ENCODE assay signal across 25 cellular contexts in the genomic region with DNA sequence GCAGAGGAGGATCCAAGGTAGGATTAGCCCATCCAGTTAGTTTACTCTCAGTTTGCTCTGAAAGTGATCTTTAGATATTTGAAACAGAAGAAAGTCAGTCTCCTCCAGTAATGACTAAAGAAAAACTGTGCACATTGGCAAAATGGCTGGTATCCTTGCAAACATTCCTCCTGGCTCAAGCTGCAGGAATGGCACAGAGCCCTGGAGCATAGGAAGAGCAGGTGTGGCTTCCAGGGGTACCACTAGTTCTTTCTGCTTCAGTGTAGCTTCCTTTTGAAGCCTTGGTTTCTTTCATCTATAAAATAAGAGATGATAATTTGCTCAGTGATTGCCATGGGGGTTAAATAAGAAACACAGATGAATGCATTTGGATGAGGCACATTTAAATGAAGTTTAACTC.
DNase-seq lines count a peak whose midpoint lies in the region; ATAC-seq, FAIRE-seq and TF ChIP-seq lines count a peak whose summit lies in the region.
"Had no signal": no experiment of that assay in that cellular context is flagged by ENCODE, and none has a peak within 500 bp of the region (broad histone marks: within the 10 kb centered on the region; RNA-seq: fewer than 3 reads in every experiment).

No MANE protein-coding gene starts in this region.

- no peaks in the 10 kb centered on the region for H4K20me1 ChIP-seq in IMR-90 (ENCODE audit: insufficient read depth, low read length)
- H4K20me1 ChIP-seq in mammary epithelial cell (ENCODE audit: insufficient read depth, low read length): no peaks in the 10 kb centered on the region
- H4K20me1 ChIP-seq in keratinocyte (ENCODE audit: control insufficient read depth, extremely low read depth, insufficient read depth, low read length): no peaks in the 10 kb centered on the region

- no peak overlapping the region for H4K8ac ChIP-seq in IMR-90 (ENCODE audit: low read depth in 2 of 2, low read length in 2 of 2)

- POLR2A ChIA-PET in A549 (lab: Yijun Ruan, JAX): no interaction called here
- POLR2A ChIA-PET in IMR-90 (lab: Charles Lee; ENCODE audit: unreplicated experiment): no interaction called here

- no peak overlapping the region for H4K91ac ChIP-seq in IMR-90 (ENCODE audit: insufficient read depth, low read depth, low read length)

- ATAC-seq in A549: no peak
- ATAC-seq in IMR-90 (ENCODE audit: low read depth): no peak
- ATAC-seq in gastrocnemius medialis: no peak
- ATAC-seq in effector memory CD8-positive, alpha-beta T cell (replicated peaks): no peak
- ATAC-seq: PC-3 had no signal

- H2AFZ ChIP-seq in IMR-90 (replicated peaks; ENCODE audit: low read length, poor library complexity) (no peak overlapping the region), mammary epithelial cell (ENCODE audit: low read depth, low read length) (peak overlapping the region; percentile 32), keratinocyte (ENCODE audit: control insufficient read depth, low read length) (no peak overlapping the region)

- H3K4me1 ChIP-seq in A549: peaks cover 31% of the 10 kb centered on the region
- peaks cover 7% of the 10 kb centered on the region for H3K4me1 ChIP-seq in IMR-90 (ENCODE audit: control insufficient read depth, insufficient read depth, low read length)
- H3K4me1 ChIP-seq in mammary epithelial cell (ENCODE audit: insufficient read depth, low read length): peaks cover 60% of the 10 kb centered on the region
- H3K4me1 ChIP-seq in keratinocyte (ENCODE audit: control insufficient read depth, extremely low read depth, insufficient read depth, low read length): peaks cover 46% of the 10 kb centered on the region
- H3K4me1 ChIP-seq in gastrocnemius medialis: peaks cover 0 to 7% of the 10 kb centered on the region in 2 donors
- peaks cover 0 to 6% (median 2%) of the 10 kb centered on the region in 4 donors for H3K4me1 ChIP-seq in tibial artery
- H3K4me1 ChIP-seq: BE2C had no signal

- no peaks in the 10 kb centered on the region for H3K27me3 Mint-ChIP-seq in effector memory CD8-positive, alpha-beta T cell

- TF ChIP-seq POLR2A in A549 (IDR thresholded peaks at IDR 0.05; ENCODE audit: low read length) (no peak), IMR-90 (IDR thresholded peaks at IDR 0.05; ENCODE audit: low read depth, low read length) (no peak), gastrocnemius medialis (IDR thresholded peaks at IDR 0.05) (no peak)

- H3K9me1 ChIP-seq in IMR-90 (ENCODE audit: insufficient read depth, low read length) (peaks cover 10% of the 10 kb centered on the region; the same call in 1 of the 2 replicates), keratinocyte (ENCODE audit: control insufficient read depth, extremely low read depth, insufficient read depth, low read length) (no peaks in the 10 kb centered on the region)

- H3K79me2 ChIP-seq in mammary epithelial cell (ENCODE audit: insufficient read depth, low read length): no peaks in the 10 kb centered on the region
- no peaks in the 10 kb centered on the region for H3K79me2 ChIP-seq in keratinocyte (ENCODE audit: control insufficient read depth, insufficient read depth, low read length)

- H2AK9ac ChIP-seq in IMR-90 (replicated peaks; ENCODE audit: low read depth, low read length, poor library complexity): no peak overlapping the region

- no peak overlapping the region for H2AK5ac ChIP-seq in IMR-90 (ENCODE audit: low read depth, low read length)

- H3K4me2 ChIP-seq in A549 (peak overlapping the region; percentile 71; the same call in 1 of the 3 replicates), IMR-90 (ENCODE audit: low read depth, low read length) (no peak overlapping the region), mammary epithelial cell (ENCODE audit: insufficient read depth, low read depth, low read length) (no peak overlapping the region), keratinocyte (ENCODE audit: control insufficient read depth, extremely low read depth, insufficient read depth, low read depth, low read length) (peak overlapping the region; percentile 18)
- H3K4me2 ChIP-seq: KMS-11 had no signal

- H2BK15ac ChIP-seq in IMR-90 (ENCODE audit: low read depth, low read length): peak overlapping the region; percentile 57; the same call in 2 of the 3 replicates

- in situ Hi-C loops in IMR-90 (cut with MboI; ENCODE audit: low sequenced_read_pairs): no loop called here
- in situ Hi-C loops in mammary epithelial cell (cut with MboI; ENCODE audit: low sequenced_read_pairs in 2 of 2): no loop called here
- in situ Hi-C loops in gastrocnemius medialis (cut with MboI; ENCODE audit: low sequenced_read_pairs in 4 of 4): no loop called here

- intact Hi-C loops in IMR-90 (cut with micrococcal nuclease): loop anchor here (5.0 to 10.0 kb wide), 2 partner anchors 69 to 858 kb away; no protein-coding TSS in a partner anchor
- intact Hi-C loops in mammary epithelial cell (cut with micrococcal nuclease): loop anchor here (2.0 kb wide), 1 partner anchor 350 kb away; no protein-coding TSS in a partner anchor
- intact Hi-C loops in gastrocnemius medialis (cut with DNase I; ENCODE audit: low total_unique reads): no loop called here
- intact Hi-C loops in tibial artery (cut with DNase I; ENCODE audit: low total_unique reads): no loop called here

- H3K27me3 ChIP-seq in IMR-90 (ENCODE audit: control insufficient read depth, insufficient read depth, low read length): no peaks in the 10 kb centered on the region; the same call in 1 of the 2 replicates
- H3K27me3 ChIP-seq in mammary epithelial cell (ENCODE audit: insufficient read depth, low read length): no peaks in the 10 kb centered on the region
- H3K27me3 ChIP-seq in keratinocyte (ENCODE audit: control insufficient read depth, extremely low read depth, insufficient read depth, low read length): no peaks in the 10 kb centered on the region
- H3K27me3 ChIP-seq in gastrocnemius medialis: no peaks in the 10 kb centered on the region
- no peaks in the 10 kb centered on the region for H3K27me3 ChIP-seq in tibial artery
- H3K27me3 ChIP-seq: BE2C, SJSA1 had no signal

- H3K9me3 Mint-ChIP-seq in effector memory CD8-positive, alpha-beta T cell: peaks cover 7 to 10% of the 10 kb centered on the region in 2 donors

- no peak overlapping the region for H4K5ac ChIP-seq in IMR-90 (ENCODE audit: low read depth, low read length)

- no peak overlapping the region for H2BK20ac ChIP-seq in IMR-90 (ENCODE audit: low read depth, low read length)

- H3K36me3 Mint-ChIP-seq in effector memory CD8-positive, alpha-beta T cell (ENCODE audit: insufficient read depth): no peaks in the 10 kb centered on the region
- H3K36me3 Mint-ChIP-seq: CD14-positive monocyte, IgD-negative memory B cell had no signal

- H3K79me1 ChIP-seq in IMR-90 (ENCODE audit: low read depth in 1 of 2, low read length in 2 of 2): no peaks in the 10 kb centered on the region

- H3K4me3 ChIP-seq in A549: no peak overlapping the region
- H3K4me3 ChIP-seq in IMR-90 (ENCODE audit: insufficient read depth, low read depth, low read length): no peak overlapping the region
- no peak overlapping the region for H3K4me3 ChIP-seq in mammary epithelial cell (replicated peaks in 1 of 3; ENCODE audit: insufficient read depth in 1 of 3, low read depth in 2 of 3, low read length in 3 of 3)
- no peak overlapping the region for H3K4me3 ChIP-seq in keratinocyte (ENCODE audit: control insufficient read depth in 2 of 3, extremely low read depth in 1 of 3, insufficient read depth in 2 of 3, low read depth in 1 of 3, low read length in 3 of 3)
- no peak overlapping the region for H3K4me3 ChIP-seq in gastrocnemius medialis
- H3K4me3 ChIP-seq in tibial artery: no peak overlapping the region
- H3K4me3 ChIP-seq: SJSA1 had no signal

- H3K27ac ChIP-seq in A549 (peak overlapping the region in 1 of 2 experiments; percentile 69; a peak in 2 of 6 replicates), IMR-90 (ENCODE audit: insufficient read depth, low read length) (no peak overlapping the region), mammary epithelial cell (ENCODE audit: insufficient read depth, low read depth, low read length) (no peak overlapping the region), keratinocyte (ENCODE audit: control insufficient read depth, insufficient read depth, low read length) (no peak overlapping the region), gastrocnemius medialis (no peak overlapping the region), tibial artery (no peak overlapping the region)
- H3K27ac ChIP-seq: KMS-11, SJSA1 had no signal

- H3K9ac ChIP-seq in IMR-90 (ENCODE audit: low read depth, low read length) (no peak overlapping the region), mammary epithelial cell (ENCODE audit: insufficient read depth, low read length) (no peak overlapping the region), keratinocyte (ENCODE audit: control insufficient read depth, extremely low read depth, insufficient read depth, low read length) (no peak overlapping the region)
- H3K9ac ChIP-seq: KMS-11 had no signal

- H3K9me3 ChIP-seq in A549 (no peaks in the 10 kb centered on the region), IMR-90 (ENCODE audit: control insufficient read depth, insufficient read depth, low read length) (no peaks in the 10 kb centered on the region; the same call in 1 of the 2 replicates), mammary epithelial cell (replicated peaks; ENCODE audit: insufficient read depth, low read length) (no peaks in the 10 kb centered on the region), keratinocyte (ENCODE audit: control insufficient read depth, low read depth, low read length) (no peaks in the 10 kb centered on the region), gastrocnemius medialis (no peaks in the 10 kb centered on the region), tibial artery (no peaks in the 10 kb centered on the region)
- H3K9me3 ChIP-seq: BE2C, SJSA1 had no signal

- no peak for FAIRE-seq in A549 (lab: Jason Lieb, UNC)
- FAIRE-seq in keratinocyte (lab: Jason Lieb, UNC): peak; percentile 55
- FAIRE-seq: D721Med, H1 had no signal

- no peak overlapping the region for H3K14ac ChIP-seq in IMR-90 (replicated peaks; ENCODE audit: low read depth, low read length)

- no peak overlapping the region for H3K56ac ChIP-seq in IMR-90 (ENCODE audit: extremely low read depth, insufficient read depth, low read length)

- no peak for TF ChIP-seq EP300 in A549 (IDR thresholded peaks at IDR 0.05)

- H3K4ac ChIP-seq in IMR-90 (ENCODE audit: low read depth, low read length): 0 out of 2 replicates have a peak overlapping the region, but pooled peaks have one; percentile 14

- CTCF ChIA-PET in A549 (lab: Yijun Ruan, JAX) (interaction anchor here (1.4 kb wide), 1 partner anchor 241 kb away, joined by 4 read pairs; no protein-coding TSS in a partner anchor), IMR-90 (lab: Yijun Ruan, JAX) (no interaction called here), mammary epithelial cell (lab: Charles Lee; ENCODE audit: low non-redundant PET) (interaction anchor here (0.6 kb wide), 1 partner anchor 149 kb away, joined by 5 read pairs; no protein-coding TSS in a partner anchor)

- TF ChIP-seq RAD21 in A549 (conservative IDR thresholded peaks at IDR 0.05 in 1 of 2, IDR thresholded peaks at IDR 0.05 in 1 of 2) (no peak), IMR-90 (IDR thresholded peaks at IDR 0.05; ENCODE audit: low read length) (no peak)

- no peak overlapping the region for H2BK5ac ChIP-seq in IMR-90 (ENCODE audit: low read depth, low read length, poor library complexity, severe bottlenecking)

- H3K4me3 Mint-ChIP-seq in effector memory CD8-positive, alpha-beta T cell: no peak overlapping the region
- H3K4me3 Mint-ChIP-seq: CD14-positive monocyte, IgD-negative memory B cell had no signal

- H3K27ac Mint-ChIP-seq in effector memory CD8-positive, alpha-beta T cell: no peak overlapping the region
- H3K27ac Mint-ChIP-seq: CD14-positive monocyte, IgD-negative memory B cell had no signal

- no TSS peak for BruUV-seq in IMR-90 (replicated peaks; lab: Mats Ljungman, UMichigan)
- no TSS peak for BruUV-seq in mammary epithelial cell (replicated peaks; lab: Mats Ljungman, UMichigan)

- TF ChIP-seq CTCF in A549 (IDR thresholded peaks at IDR 0.05) (no peak), IMR-90 (conservative IDR thresholded peaks at IDR 0.05; ENCODE audit: low read depth, low read length) (no peak), mammary epithelial cell (conservative IDR thresholded peaks at IDR 0.05 in 1 of 2, IDR thresholded peaks at IDR 0.05 in 1 of 2; ENCODE audit: extremely low read depth in 1 of 2, insufficient read depth in 1 of 2, low read depth in 1 of 2, low read length in 2 of 2) (no peak), keratinocyte (optimal IDR thresholded peaks at IDR 0.05 in 1 of 3, IDR thresholded peaks at IDR 0.05 in 1 of 3, conservative IDR thresholded peaks at IDR 0.05 in 1 of 3; ENCODE audit: extremely low read depth in 1 of 3, insufficient read depth in 2 of 3, low read length in 3 of 3) (no peak), gastrocnemius medialis (IDR thresholded peaks at IDR 0.05 in 4 of 5, conservative IDR thresholded peaks at IDR 0.05 in 1 of 5) (no peak), tibial artery (IDR thresholded peaks at IDR 0.05) (no peak)

- H3K23ac ChIP-seq in IMR-90 (ENCODE audit: low read depth, low read length): no peak overlapping the region

- H2BK120ac ChIP-seq in IMR-90 (ENCODE audit: low read depth, low read length): no peak overlapping the region

- H3K36me3 ChIP-seq in IMR-90 (ENCODE audit: control insufficient read depth, insufficient read depth, low read length) (no peaks in the 10 kb centered on the region), mammary epithelial cell (ENCODE audit: insufficient read depth, low read length) (no peaks in the 10 kb centered on the region), keratinocyte (ENCODE audit: control insufficient read depth in 2 of 2, extremely low read depth in 1 of 2, insufficient read depth in 2 of 2, low read length in 2 of 2) (no peaks in the 10 kb centered on the region), gastrocnemius medialis (no peaks in the 10 kb centered on the region), tibial artery (no peaks in the 10 kb centered on the region)
- H3K36me3 ChIP-seq: BE2C, SJSA1 had no signal

- H3K4me1 Mint-ChIP-seq in effector memory CD8-positive, alpha-beta T cell (ENCODE audit: low read depth in 2 of 2): no peaks in the 10 kb centered on the region

- H3K18ac ChIP-seq in IMR-90 (ENCODE audit: low read depth, low read length): peak overlapping the region; percentile 60; the same call in 1 of the 2 replicates

- dilution Hi-C loops in IMR-90 (cut with HindIII; ENCODE audit: low sequenced_read_pairs, unreplicated experiment): no loop called here
- dilution Hi-C loops in mammary epithelial cell (cut with HindIII; ENCODE audit: low sequenced_read_pairs): no loop called here
- dilution Hi-C loops in keratinocyte (cut with MboI; ENCODE audit: extremely low pct_ligation_motif_present, low sequenced_read_pairs): no loop called here

- DNase-seq in A549 (ENCODE audit: low read depth in 1 of 2, low spot score in 1 of 2): no peak
- no peak for DNase-seq in IMR-90
- no peak for DNase-seq in mammary epithelial cell
- DNase-seq in keratinocyte (ENCODE audit: low read depth, low spot score): no peak
- DNase-seq in gastrocnemius medialis: no peak
- no peak for DNase-seq in tibial artery
- DNase-seq in effector memory CD8-positive, alpha-beta T cell: no peak
- no peak for DNase-seq in LoVo (ENCODE audit: low spot score)
- DNase-seq: BE2C; NCI-H1092; NCI-H1417 treated with DMSO at 0.1 percent for 48 hours; NCI-H1694 treated with DMSO at 0.1 percent for 48 hours; NCI-H2081; NCI-H345; NCI-H510A treated with DMSO at 0.1 percent for 48 hours; NCI-H748 treated with DMSO at 0.1 percent for 48 hours; NK-92 treated with Interleukin-12 subunit alpha and Interleukin-12 subunit beta, amount 100 ng/mL, for 24 hours; PC-3; Right ventricle myocardium superior had no signal

Comparison
In these comparisons a context has a peak if more than half of its experiments do, and no peak if none do; other contexts are left out.
1. H3K4me2 ChIP-seq: peak in A549 (single experiment) and keratinocyte (single experiment); none in IMR-90 (single experiment) and mammary epithelial cell (single experiment).
2. intact Hi-C loops: an anchor here in IMR-90 (5.0 to 10.0 kb wide) and mammary epithelial cell (2.0 kb wide); none called in gastrocnemius medialis and tibial artery.